In genomic region chr2:189763908-189764661, GRCh38 we compare ENCODE assay signal across 10 cellular contexts. TPM values are rescaled to one million over a fixed set of nuclear protein-coding genes. Genes with fewer than 3 reads are reported as not detected.
A peak's percentile ranks its signal among the peaks of the same experiment; 100 is the strongest.
DNase-seq lines count a peak whose midpoint lies in the region; ATAC-seq and TF ChIP-seq lines count a peak whose summit lies in the region.
"Had no signal": no experiment of that assay in that cellular context is flagged by ENCODE, and none has a peak within 500 bp of the region (broad histone marks: within the 10 kb centered on the region; RNA-seq: fewer than 3 reads in every experiment).

No MANE protein-coding gene starts in this region.

- H3K4me1 Mint-ChIP-seq in brain, result peaks cover 24% of the 10 kb centered on the region
- peaks cover 6% of the 10 kb centered on the region for H3K4me1 Mint-ChIP-seq in neural progenitor cell
- H3K4me1 Mint-ChIP-seq: stimulated activated naive CD8-positive, alpha-beta T cell treated with anti-CD3 and anti-CD28 coated beads, Interleukin-15, amount 100 ng/mL, for 72 hours had no signal

- H3K9ac ChIP-seq in neural progenitor cell, result no peak overlapping the region

- no peak overlapping the region for H2AFZ ChIP-seq in neural progenitor cell (replicated peaks)

- H3K36me3 ChIP-seq in neural progenitor cell, result peaks cover 10% of the 10 kb centered on the region

- H3F3A ChIP-seq in neural progenitor cell (ENCODE audit: low read depth), result peaks cover 26% of the 10 kb centered on the region

- H3K9me3 ChIP-seq in neural progenitor cell (ENCODE audit: low read depth), result no peaks in the 10 kb centered on the region

- H3K27ac Mint-ChIP-seq in brain (peak overlapping the region in 4 of 5 experiments; percentile 29 to 99 (median 70)), neural progenitor cell (no peak overlapping the region)

- peak overlapping the region; percentile 81 for H3K4me2 ChIP-seq in neural progenitor cell

- H3K4me1 ChIP-seq in neural progenitor cell, result peaks cover 11% of the 10 kb centered on the region

- H3K4me3 ChIP-seq in neural progenitor cell, result peak overlapping the region; percentile 70

- no peak overlapping the region for H3K27ac ChIP-seq in neural progenitor cell

- H3K9me3 Mint-ChIP-seq in brain (no peaks in the 10 kb centered on the region), neural progenitor cell (no peaks in the 10 kb centered on the region)
- H3K9me3 Mint-ChIP-seq: stimulated activated naive CD8-positive, alpha-beta T cell treated with anti-CD3 and anti-CD28 coated beads, Interleukin-15, amount 100 ng/mL, for 72 hours had no signal

- H3K4me3 Mint-ChIP-seq in brain (peak overlapping the region; percentile 62 to 97 (median 73)), neural progenitor cell (peak overlapping the region; percentile 67)

- H3K27me3 ChIP-seq in neural progenitor cell, result no peaks in the 10 kb centered on the region

- TF ChIP-seq CTCF in brain (conservative IDR thresholded peaks at IDR 0.05) (no peak), neural progenitor cell (IDR thresholded peaks at IDR 0.05) (no peak)

- H3K27me3 Mint-ChIP-seq in brain (peaks cover 4% of the 10 kb centered on the region), neural progenitor cell (ENCODE audit: insufficient read depth, low read depth) (no peaks in the 10 kb centered on the region)
- H3K27me3 Mint-ChIP-seq: stimulated activated naive CD8-positive, alpha-beta T cell treated with anti-CD3 and anti-CD28 coated beads, Interleukin-15, amount 100 ng/mL, for 72 hours had no signal

- DNase-seq in DMS 273 (lab: John Stamatoyannopoulos, UW; ENCODE audit: unreplicated experiment) (peak; percentile 77), DMS 273 treated with DMSO at 0.1 percent for 48 hours (lab: John Stamatoyannopoulos, UW) (no peak), M059J (ENCODE audit: low read depth) (peak; percentile 18), neural progenitor cell (ENCODE audit: low spot score) (no peak), HuH-7 (ENCODE audit: low spot score) (no peak)
- DNase-seq: activated gamma-delta T cell treated with Interleukin-2 at 50 U/mL for 16 hours; stimulated activated naive CD8-positive, alpha-beta T cell treated with anti-CD3 and anti-CD28 coated beads, Interleukin-15, amount 100 ng/mL, for 72 hours had no signal

- peaks cover 26% of the 10 kb centered on the region for H3K36me3 Mint-ChIP-seq in brain
- H3K36me3 Mint-ChIP-seq in neural progenitor cell, result peaks cover 2% of the 10 kb centered on the region

- ATAC-seq in GM18870 (IDR thresholded peaks at IDR 0.05; ENCODE audit: unreplicated experiment) (no peak), GM21576 (IDR thresholded peaks at IDR 0.05; ENCODE audit: unreplicated experiment) (no peak)
- ATAC-seq: stimulated activated naive CD8-positive, alpha-beta T cell treated with anti-CD3 and anti-CD28 coated beads, Interleukin-15, amount 100 ng/mL, for 72 hours had no signal

- H3K79me2 ChIP-seq in neural progenitor cell (ENCODE audit: low read depth), result peaks cover 12% of the 10 kb centered on the region

- no peaks in the 10 kb centered on the region for H4K20me1 ChIP-seq in neural progenitor cell (ENCODE audit: low read depth)

RNA-seq across cellular contexts. Expression of gene OSGEPL1, which starts 1.5 kb away (rescaled TPM):
- 6.2 and 13.4 TPM in 2 replicates for total RNA-seq in M059J (2014; rRNA removed; shearing (Covaris generic))
- polyA plus RNA-seq in brain (ENCODE audit: insufficient read depth, low read depth, low replicate concordance), result 5.9 TPM
- 29.6 and 51.5 TPM in 2 replicates for total RNA-seq in neural progenitor cell (ENCODE audit: low replicate concordance)

RNA-seq across cellular contexts. Expression of gene ORMDL1, which starts 20.1 kb away (rescaled TPM):
- total RNA-seq in M059J (2014; rRNA removed; shearing (Covaris generic)), result 76.3 and 81.1 TPM in 2 replicates
- 22.7 TPM for polyA plus RNA-seq in brain (ENCODE audit: insufficient read depth, low read depth, low replicate concordance)
- 98.8 and 171 TPM in 2 replicates for total RNA-seq in neural progenitor cell (ENCODE audit: low replicate concordance)

RNA-seq across cellular contexts. Expression of gene PMS1, which starts 20.2 kb away (rescaled TPM):
- 17.5 and 22.8 TPM in 2 replicates for total RNA-seq in M059J (2014; rRNA removed; shearing (Covaris generic))
- polyA plus RNA-seq in brain (ENCODE audit: insufficient read depth, low read depth, low replicate concordance), result 4.8 TPM
- total RNA-seq in neural progenitor cell (ENCODE audit: low replicate concordance), result 61.3 and 97.9 TPM in 2 replicates

Comparison
In these comparisons a context has a peak if more than half of its experiments do, and no peak if none do; other contexts are left out.
1. DNase-seq: peak in DMS 273 (single experiment) and M059J (single experiment); none in DMS 273 treated with DMSO at 0.1 percent for 48 hours (single experiment), neural progenitor cell (single experiment) and HuH-7 (single experiment).